ENCODE assay signal across 2 cellular contexts in genomic region chr6:24882835-24883555, GRCh38.
TF ChIP-seq lines count a peak whose summit lies in the region.

No MANE protein-coding gene starts in this region.

TF ChIP-seq in SK-N-SH, 30 proteins besides CTCF, POLR2A, EP300 and RAD21 (continued from another document):
- TF ChIP-seq, protein P1, sequence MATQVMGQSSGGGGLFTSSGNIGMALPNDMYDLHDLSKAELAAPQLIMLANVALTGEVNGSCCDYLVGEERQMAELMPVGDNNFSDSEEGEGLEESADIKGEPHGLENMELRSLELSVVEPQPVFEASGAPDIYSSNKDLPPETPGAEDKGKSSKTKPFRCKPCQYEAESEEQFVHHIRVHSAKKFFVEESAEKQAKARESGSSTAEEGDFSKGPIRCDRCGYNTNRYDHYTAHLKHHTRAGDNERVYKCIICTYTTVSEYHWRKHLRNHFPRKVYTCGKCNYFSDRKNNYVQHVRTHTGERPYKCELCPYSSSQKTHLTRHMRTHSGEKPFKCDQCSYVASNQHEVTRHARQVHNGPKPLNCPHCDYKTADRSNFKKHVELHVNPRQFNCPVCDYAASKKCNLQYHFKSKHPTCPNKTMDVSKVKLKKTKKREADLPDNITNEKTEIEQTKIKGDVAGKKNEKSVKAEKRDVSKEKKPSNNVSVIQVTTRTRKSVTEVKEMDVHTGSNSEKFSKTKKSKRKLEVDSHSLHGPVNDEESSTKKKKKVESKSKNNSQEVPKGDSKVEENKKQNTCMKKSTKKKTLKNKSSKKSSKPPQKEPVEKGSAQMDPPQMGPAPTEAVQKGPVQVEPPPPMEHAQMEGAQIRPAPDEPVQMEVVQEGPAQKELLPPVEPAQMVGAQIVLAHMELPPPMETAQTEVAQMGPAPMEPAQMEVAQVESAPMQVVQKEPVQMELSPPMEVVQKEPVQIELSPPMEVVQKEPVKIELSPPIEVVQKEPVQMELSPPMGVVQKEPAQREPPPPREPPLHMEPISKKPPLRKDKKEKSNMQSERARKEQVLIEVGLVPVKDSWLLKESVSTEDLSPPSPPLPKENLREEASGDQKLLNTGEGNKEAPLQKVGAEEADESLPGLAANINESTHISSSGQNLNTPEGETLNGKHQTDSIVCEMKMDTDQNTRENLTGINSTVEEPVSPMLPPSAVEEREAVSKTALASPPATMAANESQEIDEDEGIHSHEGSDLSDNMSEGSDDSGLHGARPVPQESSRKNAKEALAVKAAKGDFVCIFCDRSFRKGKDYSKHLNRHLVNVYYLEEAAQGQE (IDR thresholded peaks at IDR 0.05; ENCODE audit: low read depth, low read length) = no peak
- no peak for TF ChIP-seq TAF1 (IDR thresholded peaks at IDR 0.05; ENCODE audit: borderline replicate concordance, low read depth, low read length)
- TF ChIP-seq MEF2A (IDR thresholded peaks at IDR 0.05; ENCODE audit: borderline replicate concordance, low read depth) = no peak
- TF ChIP-seq GABPA (IDR thresholded peaks at IDR 0.05; ENCODE audit: low read depth) = no peak
- TF ChIP-seq GATA2 (CRISPR knock-in tag; IDR thresholded peaks at IDR 0.05) = no peak
- no peak for TF ChIP-seq FOXJ3 (CRISPR knock-in tag; IDR thresholded peaks at IDR 0.05)

TF ChIP-seq in SK-N-SH treated with all-trans-retinoic acid at 6 μM for 48 hours, 23 proteins besides CTCF, POLR2A, EP300 and RAD21 (continued from another document):
- no peak for TF ChIP-seq CREB5 (CRISPR knock-in tag; IDR thresholded peaks at IDR 0.05; ENCODE audit: low read depth)
- TF ChIP-seq ISL1 (CRISPR knock-in tag; IDR thresholded peaks at IDR 0.05) = no peak
- TF ChIP-seq POU6F1 (CRISPR knock-in tag; IDR thresholded peaks at IDR 0.05; ENCODE audit: borderline replicate concordance, low read depth) = no peak
- TF ChIP-seq ARNTL (CRISPR knock-in tag; IDR thresholded peaks at IDR 0.05; ENCODE audit: borderline replicate concordance, low read depth) = no peak
- TF ChIP-seq ZFP3 (CRISPR knock-in tag; IDR thresholded peaks at IDR 0.05) = no peak
- TF ChIP-seq ESRRG (CRISPR knock-in tag; IDR thresholded peaks at IDR 0.05) = no peak
- TF ChIP-seq SNAI2 (CRISPR knock-in tag; IDR thresholded peaks at IDR 0.05) = no peak
- no peak for TF ChIP-seq ZNF70 (CRISPR knock-in tag; IDR thresholded peaks at IDR 0.05)
- no peak for TF ChIP-seq RARB (CRISPR knock-in tag; IDR thresholded peaks at IDR 0.05)
